In the genomic region with DNA sequence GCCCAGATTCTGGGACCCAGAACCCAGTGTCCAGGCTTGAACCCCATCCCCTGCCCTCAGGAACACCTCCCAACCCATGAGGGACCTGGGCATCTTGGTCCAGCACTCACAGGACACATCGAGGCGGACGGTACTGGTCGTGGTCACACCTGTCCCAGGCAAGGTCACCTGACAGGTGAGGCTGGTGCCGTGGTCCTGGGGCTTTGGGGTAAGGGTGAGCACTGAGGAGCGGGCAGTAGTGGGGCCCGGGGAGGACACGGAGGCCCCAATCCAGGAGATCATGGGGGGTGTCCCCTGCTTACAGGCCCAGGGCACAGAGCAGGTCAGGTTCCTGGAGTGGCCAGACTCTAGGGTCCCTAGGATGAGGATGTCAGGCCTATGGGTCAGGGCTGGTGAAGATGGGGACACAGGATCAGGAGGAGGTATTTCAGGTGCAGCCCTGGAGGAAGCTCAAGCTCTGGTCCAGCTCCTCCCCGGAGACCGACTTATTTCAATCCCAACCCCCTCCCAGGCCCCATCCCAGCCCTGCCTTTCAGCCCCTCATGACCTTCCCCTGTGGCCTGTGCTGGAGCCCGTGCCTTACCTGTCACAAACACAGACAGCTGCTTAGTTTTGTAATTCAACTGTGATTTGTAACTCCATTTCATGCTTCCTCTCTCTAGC, we compare ENCODE assay signal across 27 cellular contexts. TPM values are rescaled to one million over a fixed set of nuclear protein-coding genes. Genes with fewer than 3 reads are reported as not detected.
A peak's percentile ranks its signal among the peaks of the same experiment; 100 is the strongest.
DNase-seq lines count a peak whose midpoint lies in the region; TF ChIP-seq lines count a peak whose summit lies in the region.
"Had no signal": no experiment of that assay in that cellular context is flagged by ENCODE, and none has a peak within 500 bp of the region (broad histone marks: within the 10 kb centered on the region; RNA-seq: fewer than 3 reads in every experiment).

No MANE protein-coding gene starts in this region.

- H3K27ac ChIP-seq in coronary artery (no peak overlapping the region), neuronal stem cell (replicated peaks; ENCODE audit: low read length) (no peak overlapping the region), temporal lobe (ENCODE audit: low read depth, low read length) (peak overlapping the region; percentile 45)
- H3K27ac ChIP-seq: GM23248 had no signal

- no CpG with 5 or more reads among the region's 11 CpGs for WGBS in neuronal stem cell (ENCODE audit: extremely low coverage in 2 of 2, insufficient read length in 2 of 2, insufficient replicate concordance in 1 of 2), 2 donors

- no peaks in the 10 kb centered on the region for H3K36me3 Mint-ChIP-seq in activated T-cell treated with anti-CD3 and anti-CD28 coated beads, Interleukin-2, amount 50 U/mL, for 24 hours (ENCODE audit: low read depth)
- H3K36me3 Mint-ChIP-seq: IgD-negative memory B cell had no signal

- no peak overlapping the region for H3K27ac Mint-ChIP-seq in activated T-cell treated with anti-CD3 and anti-CD28 coated beads, Interleukin-2, amount 50 U/mL, for 24 hours
- H3K27ac Mint-ChIP-seq: CD4-positive, alpha-beta T cell had no signal

- H3K27me3 Mint-ChIP-seq in activated T-cell treated with anti-CD3 and anti-CD28 coated beads, Interleukin-2, amount 50 U/mL, for 24 hours = peaks cover 44% of the 10 kb centered on the region

- H3K79me1 ChIP-seq in neuronal stem cell (ENCODE audit: low read depth, low read length) = no peaks in the 10 kb centered on the region

- H3K36me3 ChIP-seq in neuronal stem cell (replicated peaks in 1 of 2; ENCODE audit: control insufficient read depth in 2 of 2, insufficient read depth in 2 of 2, low read length in 2 of 2) (no peaks in the 10 kb centered on the region), H7 (replicated peaks; ENCODE audit: control insufficient read depth, insufficient read depth, low read length) (no peaks in the 10 kb centered on the region)

- no peaks in the 10 kb centered on the region for H3K4me1 ChIP-seq in neuronal stem cell (ENCODE audit: control insufficient read depth in 2 of 2, insufficient read depth in 1 of 2, low read depth in 1 of 2, low read length in 2 of 2)
- H3K4me1 ChIP-seq: Caco-2 had no signal

- H3K4me2 ChIP-seq in neuronal stem cell (ENCODE audit: insufficient read depth, low read length, poor library complexity, severe bottlenecking) = no peak overlapping the region

- H2AFZ ChIP-seq in neuronal stem cell (ENCODE audit: low read length) = no peak overlapping the region
- H2AFZ ChIP-seq: GM23248 had no signal

- H2BK15ac ChIP-seq in neuronal stem cell (ENCODE audit: low read length) = no peak overlapping the region

- peaks cover 7% of the 10 kb centered on the region for H3K4me1 Mint-ChIP-seq in activated T-cell treated with anti-CD3 and anti-CD28 coated beads, Interleukin-2, amount 50 U/mL, for 24 hours (ENCODE audit: low read depth)

- H3K27me3 ChIP-seq in neuronal stem cell (ENCODE audit: control insufficient read depth in 3 of 3, insufficient read depth in 3 of 3, low read depth in 1 of 3, low read length in 3 of 3) (peaks cover 0 to 31% (median 0%) of the 10 kb centered on the region in 3 experiments), H7 (ENCODE audit: control insufficient read depth, insufficient read depth, low read length) (peaks cover under 1% of the 10 kb centered on the region; the same call in 1 of the 2 replicates)

- no peak overlapping the region for H3K23ac ChIP-seq in neuronal stem cell (ENCODE audit: low read depth, low read length, poor library complexity)

- H3K4me3 Mint-ChIP-seq in activated T-cell treated with anti-CD3 and anti-CD28 coated beads, Interleukin-2, amount 50 U/mL, for 24 hours = no peak overlapping the region
- H3K4me3 Mint-ChIP-seq: CD4-positive, alpha-beta T cell; IgD-negative memory B cell had no signal

- H2BK120ac ChIP-seq in neuronal stem cell (ENCODE audit: low read depth, low read length) = no peak overlapping the region

- H3K9me3 Mint-ChIP-seq in activated T-cell treated with anti-CD3 and anti-CD28 coated beads, Interleukin-2, amount 50 U/mL, for 24 hours = no peaks in the 10 kb centered on the region
- H3K9me3 Mint-ChIP-seq: CD4-positive, alpha-beta T cell had no signal

- H4K8ac ChIP-seq in neuronal stem cell (ENCODE audit: low read depth, low read length) = no peak overlapping the region

- H3K9ac ChIP-seq in neuronal stem cell (ENCODE audit: low read depth, low read length, poor library complexity) = no peak overlapping the region
- H3K9ac ChIP-seq: GM23248 had no signal

- H3K4me3 ChIP-seq in coronary artery = no peak overlapping the region
- no peak overlapping the region for H3K4me3 ChIP-seq in neuronal stem cell (ENCODE audit: low read length in 2 of 2)
- H3K4me3 ChIP-seq in H7 (ENCODE audit: insufficient read depth, low read depth, low read length) = no peak overlapping the region
- H3K4me3 ChIP-seq: GM23248 had no signal

- no peak overlapping the region for H3K14ac ChIP-seq in neuronal stem cell (ENCODE audit: low read length)

- peaks cover 0 to 3% of the 10 kb centered on the region in 2 donors for H3K9me3 ChIP-seq in neuronal stem cell (replicated peaks in 1 of 2; ENCODE audit: control insufficient read depth in 2 of 2, insufficient read depth in 1 of 2, low read depth in 1 of 2, low read length in 2 of 2)

- H2BK12ac ChIP-seq in neuronal stem cell (ENCODE audit: low read length) = no peak overlapping the region

- H2BK5ac ChIP-seq in neuronal stem cell (ENCODE audit: low read length) = peak overlapping the region; percentile 5

- H2AK5ac ChIP-seq in neuronal stem cell (ENCODE audit: low read depth, low read length) = no peak overlapping the region

- DNase-seq in activated T-cell treated with anti-CD3 and anti-CD28 coated beads, Interleukin-2, amount 50 U/mL, for 24 hours = peak; percentile 17
- DNase-seq in activated T-cell treated with anti-CD3 and anti-CD28 coated beads, Interleukin-2, amount 50 U/mL, for 1 hour = no peak
- DNase-seq in coronary artery (ENCODE audit: low spot score) (peak; percentile 61), neuronal stem cell (ENCODE audit: low spot score) (no peak), H7 (no peak), germinal center (ENCODE audit: low spot score) (no peak), GM10266 (ENCODE audit: extremely low spot score) (no peak)
- DNase-seq: Caco-2; CD4-positive, alpha-beta T cell; DMS153; GDM1; GM23248; HCEC 1CT; Karpas-422; NCI-H1092; NCI-H146; NCI-H2227 treated with DMSO at 0.1 percent for 48 hours; NCI-H510A treated with DMSO at 0.1 percent for 48 hours; NCI-H774; Right ventricle myocardium superior had no signal

- H3K4ac ChIP-seq in neuronal stem cell (ENCODE audit: low read length) = no peak overlapping the region

- no peak for TF ChIP-seq CTCF in coronary artery (IDR thresholded peaks at IDR 0.05)
- no peak for TF ChIP-seq CTCF in GM10266 (IDR thresholded peaks at IDR 0.05; ENCODE audit: control insufficient read depth, insufficient read depth, low read depth, missing control alignments)

- no peak overlapping the region for H4K91ac ChIP-seq in neuronal stem cell (ENCODE audit: low read depth, low read length, poor library complexity)

- no peak overlapping the region for H3K18ac ChIP-seq in neuronal stem cell (ENCODE audit: low read length)

RNA-seq across cellular contexts. Expression of a gene that starts 0.8 kb away (rescaled TPM):
- not detected for polyA plus RNA-seq in neuronal stem cell (2013, experiment 1 of 2)
- not detected for polyA plus RNA-seq in neuronal stem cell (2013, experiment 2 of 2)
- 1.2 TPM for total RNA-seq in temporal lobe
- not detected in 2 replicates for total RNA-seq in H7 (2014; rRNA removed; shearing (Covaris generic))
- total RNA-seq: A172; Caco-2; CD4-positive, alpha-beta T cell; Daoy; GM23248; MCF 10A; OCI-LY7 had no signal
- polyA plus RNA-seq: BJ, GM23248, IgD-negative memory B cell had no signal

RNA-seq across cellular contexts. Expression of a gene that starts 20.9 kb away (rescaled TPM):
- polyA plus RNA-seq in neuronal stem cell (2013, experiment 1 of 2) = not detected
- polyA plus RNA-seq in neuronal stem cell (2013, experiment 2 of 2) = not detected
- not detected for total RNA-seq in temporal lobe
- not detected in 2 replicates for total RNA-seq in H7 (2014; rRNA removed; shearing (Covaris generic))
- total RNA-seq: A172; Caco-2; CD4-positive, alpha-beta T cell; Daoy; GM23248; MCF 10A; OCI-LY7; Right ventricle myocardium superior had no signal
- polyA plus RNA-seq: BJ, GM23248, IgD-negative memory B cell had no signal

RNA-seq across cellular contexts. Expression of a gene that starts 40.0 kb away (rescaled TPM):
- not detected for polyA plus RNA-seq in neuronal stem cell (2013, experiment 1 of 2)
- polyA plus RNA-seq in neuronal stem cell (2013, experiment 2 of 2) = not detected
- 1.2 TPM for total RNA-seq in temporal lobe
- total RNA-seq in H7 (2014; rRNA removed; shearing (Covaris generic)) = not detected in 2 replicates
- total RNA-seq: A172, Caco-2, Daoy, GM23248, MCF 10A had no signal
- polyA plus RNA-seq: BJ, GM23248 had no signal

RNA-seq across cellular contexts. Expression of a gene that starts 44.1 kb away (rescaled TPM):
- polyA plus RNA-seq in neuronal stem cell (2013, experiment 1 of 2) = not detected
- polyA plus RNA-seq in neuronal stem cell (2013, experiment 2 of 2) = not detected
- not detected for total RNA-seq in temporal lobe
- not detected in 2 replicates for total RNA-seq in H7 (2014; rRNA removed; shearing (Covaris generic))
- total RNA-seq: A172; Caco-2; CD4-positive, alpha-beta T cell; Daoy; GM23248; MCF 10A; OCI-LY7; Right ventricle myocardium superior had no signal
- polyA plus RNA-seq: BJ, GM23248 had no signal

Comparison
In these comparisons a context has a peak if more than half of its experiments do, and no peak if none do; other contexts are left out.
1. DNase-seq: peak in activated T-cell treated with anti-CD3 and anti-CD28 coated beads, Interleukin-2, amount 50 U/mL, for 24 hours (single experiment) and coronary artery (single experiment); none in activated T-cell treated with anti-CD3 and anti-CD28 coated beads, Interleukin-2, amount 50 U/mL, for 1 hour (single experiment), neuronal stem cell (single experiment), H7 (single experiment), germinal center (single experiment) and GM10266 (single experiment).